Comparison of ENCODE assay signal across 1 cellular context in genomic region chr9:37994639-37995347, GRCh38.
TF ChIP-seq lines count a peak whose summit lies in the region.

No MANE protein-coding gene starts in this region.

TF ChIP-seq in IMR-90, 13 proteins besides CTCF, POLR2A, EP300 and RAD21 (continued from another document):
- TF ChIP-seq SMC3 (IDR thresholded peaks at IDR 0.05; ENCODE audit: low read depth, low read length) (peak; percentile 8; the same call in 1 of the 2 replicates), FOS (IDR thresholded peaks at IDR 0.05; ENCODE audit: low read depth, low read length) (peak; percentile 71; the same call in 1 of the 2 replicates), MXI1 (IDR thresholded peaks at IDR 0.05; ENCODE audit: borderline replicate concordance, low read depth, low read length) (peak; percentile 35; the same call in 1 of the 2 replicates), MAZ (IDR thresholded peaks at IDR 0.05; ENCODE audit: borderline replicate concordance, low read depth, low read length) (no peak), BHLHE40 (IDR thresholded peaks at IDR 0.05; ENCODE audit: low read depth, low read length) (peak; percentile 87), MAFK (IDR thresholded peaks at IDR 0.05; ENCODE audit: low read depth, low read length) (peak; percentile 6; the same call in 1 of the 2 replicates), USF2 (IDR thresholded peaks at IDR 0.05; ENCODE audit: low read depth, low read length) (peak; percentile 89)
